In genomic region chr12:3453947-3454675, GRCh38 we compare ENCODE assay signal across 13 cellular contexts. TPM values are rescaled to one million over a fixed set of nuclear protein-coding genes. Genes with fewer than 3 reads are reported as not detected.
A peak's percentile ranks its signal among the peaks of the same experiment; 100 is the strongest.
DNase-seq lines count a peak whose midpoint lies in the region; ATAC-seq, FAIRE-seq and TF ChIP-seq lines count a peak whose summit lies in the region.
"Had no signal": no experiment of that assay in that cellular context is flagged by ENCODE, and none has a peak within 500 bp of the region (broad histone marks: within the 10 kb centered on the region; RNA-seq: fewer than 3 reads in every experiment).

No MANE protein-coding gene starts in this region.

- no peak for TF ChIP-seq EP300 in A549 (IDR thresholded peaks at IDR 0.05)

- DNase-seq in A549 (ENCODE audit: low read depth in 1 of 2, low spot score in 1 of 2) (peak; percentile 8 to 10), H4 (ENCODE audit: low spot score) (peak; percentile 75), WTC11 (ENCODE audit: low spot score) (no peak), islet precursor cell (peak; percentile 77), T-helper 2 cell (no peak), progenitor cell of endocrine pancreas (ENCODE audit: low spot score, unreplicated experiment) (no peak)
- DNase-seq in stimulated activated CD4-positive, alpha-beta T cell treated with anti-CD3 and anti-CD28 coated beads, Interleukin-4, amount 100 ng/mL, for 1 hour: no peak
- DNase-seq in stimulated activated CD4-positive, alpha-beta T cell treated with anti-CD3 and anti-CD28 coated beads, Interleukin-15, amount 100 ng/mL, for 24 hours: no peak
- DNase-seq: activated CD4-positive, CD25-positive, alpha-beta regulatory T cell; aorta; naive B cell had no signal

- H3K4me2 ChIP-seq in A549: peak overlapping the region; percentile 32; the same call in 2 of the 3 replicates
- H3K4me2 ChIP-seq: KMS-11 had no signal

- CTCF ChIA-PET in A549 (lab: Yijun Ruan, JAX) (interaction anchor here (3.9 kb wide), 1 partner anchor 154 kb away, joined by 19 read pairs; no protein-coding TSS in a partner anchor), WTC11 (lab: Charles Lee) (interaction anchor here (0.7 to 3.9 kb wide), 6 partner anchors 120 to 154 kb away, joined by 3 to 37 read pairs (median 6); no protein-coding TSS in a partner anchor)

- no peak overlapping the region for H3K27ac Mint-ChIP-seq in WTC11
- H3K27ac Mint-ChIP-seq in progenitor cell of endocrine pancreas: no peak overlapping the region
- H3K27ac Mint-ChIP-seq: naive B cell had no signal

- WGBS in A549 (ENCODE audit: missing lambda C conversion rate): 48% methylated on average over 24 of the region's 25 CpGs

- TF ChIP-seq CTCF in A549 (IDR thresholded peaks at IDR 0.05): no peak
- no peak for TF ChIP-seq CTCF in WTC11 (IDR thresholded peaks at IDR 0.05)
- TF ChIP-seq CTCF in progenitor cell of endocrine pancreas (IDR thresholded peaks at IDR 0.05; ENCODE audit: unreplicated experiment): no peak

- TF ChIP-seq POLR2A in A549 (IDR thresholded peaks at IDR 0.05; ENCODE audit: low read length): no peak

- H3K4me1 Mint-ChIP-seq in WTC11 (peaks cover 15% of the 10 kb centered on the region), progenitor cell of endocrine pancreas (ENCODE audit: low read depth) (peaks cover 3% of the 10 kb centered on the region)
- H3K4me1 Mint-ChIP-seq: CD14-positive monocyte, naive B cell had no signal

- H3K9me3 Mint-ChIP-seq in WTC11 (no peaks in the 10 kb centered on the region), progenitor cell of endocrine pancreas (ENCODE audit: low read depth) (peaks cover 8% of the 10 kb centered on the region)
- H3K9me3 Mint-ChIP-seq: CD14-positive monocyte had no signal

- ATAC-seq in A549 (peak; percentile 56 to 59; a peak in 5 of 6 replicates), WTC11 (peak; percentile 15)

- no peak for TF ChIP-seq RAD21 in A549 (conservative IDR thresholded peaks at IDR 0.05 in 1 of 2, IDR thresholded peaks at IDR 0.05 in 1 of 2)

- no peak overlapping the region for H3K4me3 ChIP-seq in A549

- no peak for FAIRE-seq in A549 (lab: Jason Lieb, UNC)

- no peaks in the 10 kb centered on the region for H3K4me1 ChIP-seq in A549

- POLR2A ChIA-PET in A549 (lab: Yijun Ruan, JAX) (no interaction called here), WTC11 (lab: Charles Lee) (no interaction called here)

- H3K9me3 ChIP-seq in A549: no peaks in the 10 kb centered on the region; the same call in 2 of the 3 replicates

- H3K4me3 Mint-ChIP-seq in WTC11 (no peak overlapping the region), progenitor cell of endocrine pancreas (ENCODE audit: low read depth) (no peak overlapping the region)
- H3K4me3 Mint-ChIP-seq: naive B cell had no signal

- H3K27me3 Mint-ChIP-seq in WTC11 (ENCODE audit: low read depth) (no peaks in the 10 kb centered on the region; the same call in 1 of the 2 replicates), progenitor cell of endocrine pancreas (peaks cover 37% of the 10 kb centered on the region)

- no peaks in the 10 kb centered on the region for H3K36me3 Mint-ChIP-seq in WTC11
- no peaks in the 10 kb centered on the region for H3K36me3 Mint-ChIP-seq in progenitor cell of endocrine pancreas (ENCODE audit: insufficient read depth)
- H3K36me3 Mint-ChIP-seq: CD14-positive monocyte, naive B cell had no signal

- no peak overlapping the region for H3K27ac ChIP-seq in A549
- H3K27ac ChIP-seq: KMS-11 had no signal

TF ChIP-seq in A549, 52 proteins besides CTCF, POLR2A, EP300 and RAD21:
- no peak for TF ChIP-seq ZSCAN20 (CRISPR knock-in tag; IDR thresholded peaks at IDR 0.05)
- 0 out of 2 replicates have a peak, but pooled peaks have one; percentile 28 for TF ChIP-seq USF2 (IDR thresholded peaks at IDR 0.05)
- no peak for TF ChIP-seq BCL3 (IDR thresholded peaks at IDR 0.05)
- no peak for TF ChIP-seq ZC3H11A (IDR thresholded peaks at IDR 0.05)

TF ChIP-seq in WTC11, 78 proteins besides CTCF, POLR2A, EP300 and RAD21:
- no peak for TF ChIP-seq ZNF263 (CRISPR knock-in tag; IDR thresholded peaks at IDR 0.05; ENCODE audit: low read depth)

RNA-seq across cellular contexts. Expression of gene PRMT8, which starts 36.9 kb away (rescaled TPM):
- not detected in 2 replicates for polyA plus RNA-seq in A549 (2011; rRNA removed)
- not detected in 2 replicates for polyA plus RNA-seq in A549 (2012; cell fraction: cytosol; rRNA removed)
- polyA plus RNA-seq in A549 (2012; cell fraction: nucleus; rRNA removed): not detected in 2 replicates
- polyA plus RNA-seq in A549 (2017; fragmentation: RNase III; extraction: RNeasy Plus Mini Kit Qiagen cat#74134 plus additional on column Dnase treatment): not detected in 3 replicates
- not detected in 2 replicates for polyA minus RNA-seq in A549 (2011; rRNA and poly(A)+ RNA removed)
- total RNA-seq in H4 (2014; rRNA removed; shearing (Covaris generic)): not detected in 2 replicates
- total RNA-seq in WTC11 (2021): 1.4 to 2.4 TPM (median 1.7 TPM) in 3 replicates
- 0.07 and 0.09 TPM in 2 replicates for total RNA-seq in progenitor cell of endocrine pancreas
- total RNA-seq: aorta had no signal
- polyA plus RNA-seq: aorta, CD14-positive monocyte had no signal

Comparison
In these comparisons a context has a peak if more than half of its experiments do, and no peak if none do; other contexts are left out.
1. DNase-seq: peak in A549 (2 of 2), H4 (single experiment) and islet precursor cell (single experiment); none in WTC11 (single experiment), stimulated activated CD4-positive, alpha-beta T cell treated with anti-CD3 and anti-CD28 coated beads, Interleukin-4, amount 100 ng/mL, for 1 hour (single experiment), T-helper 2 cell (0 of 5), stimulated activated CD4-positive, alpha-beta T cell treated with anti-CD3 and anti-CD28 coated beads, Interleukin-15, amount 100 ng/mL, for 24 hours (single experiment) and progenitor cell of endocrine pancreas (single experiment).
2. Of the 8 proteins assayed by ChIP-seq in both WTC11 and A549: peak only in WTC11: none; only in A549: USF2; in both: none; in neither: 7.